In the genomic region with DNA sequence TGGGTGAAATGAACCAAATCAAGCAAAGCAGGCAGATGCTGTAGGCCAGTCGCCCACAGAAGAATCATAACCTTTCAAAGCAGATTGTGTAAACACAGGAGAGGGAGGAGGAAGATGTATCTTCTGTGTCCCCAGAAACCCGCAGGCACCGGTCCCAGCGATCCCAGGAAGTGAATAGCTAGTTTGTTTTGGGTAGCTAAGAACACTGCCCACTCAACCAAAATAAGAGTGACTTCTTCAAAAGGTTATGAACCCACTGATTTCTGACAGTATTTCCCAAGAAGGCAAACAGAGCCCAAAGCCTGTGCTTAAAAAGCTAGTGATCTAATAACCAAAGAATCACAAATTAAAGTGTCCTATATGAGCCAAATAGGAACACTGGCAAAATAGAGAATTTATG, we compare ENCODE assay signal across 26 cellular contexts.
A peak's percentile ranks its signal among the peaks of the same experiment; 100 is the strongest.
DNase-seq lines count a peak whose midpoint lies in the region; ATAC-seq, FAIRE-seq and TF ChIP-seq lines count a peak whose summit lies in the region.
"Had no signal": no experiment of that assay in that cellular context is flagged by ENCODE, and none has a peak within 500 bp of the region (broad histone marks: within the 10 kb centered on the region; RNA-seq: fewer than 3 reads in every experiment).

No MANE protein-coding gene starts in this region.

- H3K9me3 Mint-ChIP-seq in activated CD8-positive, alpha-beta T cell treated with anti-CD3 and anti-CD28 coated beads for 36 hours: no peaks in the 10 kb centered on the region
- H3K9me3 Mint-ChIP-seq: activated T-helper 2 cell treated with anti-CD3 and anti-CD28 coated beads, Interferon-gamma antibody, Interleukin-2, Interleukin-4, amounts not matched to agents 10 μg/mL and 5 μg/mL and 100 μg/mL, durations not matched to agents 14 hours and 24 hours and 36 hours; neural progenitor cell; T-helper 1 cell treated with Interleukin-12 subunit alpha and Interleukin-12 subunit beta and Interleukin-4 antibody, amounts not matched to agents 30 μg/mL and 1 μg/mL, for 36 hours had no signal

- no peak overlapping the region for H3K56ac ChIP-seq in mesendoderm (ENCODE audit: low read length)

- peak; percentile 50 for DNase-seq in Daoy (ENCODE audit: low read depth)
- DNase-seq in adipocyte (ENCODE audit: low read depth): peak; percentile 52
- DNase-seq in kidney: peak; percentile 80
- no peak for DNase-seq in stomach
- no peak for DNase-seq in activated CD8-positive, alpha-beta T cell treated with anti-CD3 and anti-CD28 coated beads for 36 hours
- no peak for DNase-seq in mesendoderm
- no peak for DNase-seq in activated CD8-positive, alpha-beta memory T cell treated with anti-CD3 and anti-CD28 coated beads for 24 hours
- no peak for DNase-seq in activated CD4-positive, alpha-beta T cell treated with anti-CD3 and anti-CD28 coated beads for 1 hour
- DNase-seq: activated B cell treated with CpG ODN at 0.5 μM for 24 hours; activated naive CD8-positive, alpha-beta T cell treated with anti-CD3 and anti-CD28 coated beads, Interleukin-2, amount 50 U/mL, for 24 hours; CD4-positive, alpha-beta memory T cell; central memory CD4-positive, alpha-beta T cell; DND-41; effector CD4-positive, alpha-beta T cell; esophagus squamous epithelium; midbrain; NCI-H2081 treated with DMSO at 0.1 percent for 48 hours; NCI-H524 treated with DMSO at 0.1 percent for 48 hours; SIG-M5 had no signal

- no peak overlapping the region for H3K27ac Mint-ChIP-seq in activated CD8-positive, alpha-beta T cell treated with anti-CD3 and anti-CD28 coated beads for 36 hours
- H3K27ac Mint-ChIP-seq: activated B cell treated with CpG ODN at 0.5 μM for 24 hours; activated naive CD8-positive, alpha-beta T cell treated with anti-CD3 and anti-CD28 coated beads, Interleukin-2, amount 50 U/mL, for 24 hours; activated T-helper 2 cell treated with anti-CD3 and anti-CD28 coated beads, Interferon-gamma antibody, Interleukin-2, Interleukin-4, amounts not matched to agents 10 μg/mL and 5 μg/mL and 100 μg/mL, durations not matched to agents 14 hours and 24 hours and 36 hours; CD4-positive, alpha-beta memory T cell; IgD-negative memory B cell; neural progenitor cell; T-helper 1 cell treated with Interleukin-12 subunit alpha and Interleukin-12 subunit beta and Interleukin-4 antibody, amounts not matched to agents 30 μg/mL and 1 μg/mL, for 36 hours had no signal

- H3K4me1 ChIP-seq in adipocyte (ENCODE audit: control insufficient read depth, insufficient read depth, low read length) (peaks cover 16% of the 10 kb centered on the region), kidney (ENCODE audit: control insufficient read depth in 1 of 2, insufficient read depth in 1 of 2, low read depth in 1 of 2, low read length in 2 of 2) (no peaks in the 10 kb centered on the region), stomach (peaks cover 0 to 10% (median 3%) of the 10 kb centered on the region in 4 donors), mesendoderm (ENCODE audit: control insufficient read depth, low read depth, low read length) (no peaks in the 10 kb centered on the region)
- H3K4me1 ChIP-seq: HAP-1, neural progenitor cell had no signal

- no peak for TF ChIP-seq CTCF in kidney (IDR thresholded peaks at IDR 0.05; ENCODE audit: borderline replicate concordance, extremely low read depth, insufficient read depth)
- TF ChIP-seq CTCF in stomach (IDR thresholded peaks at IDR 0.05): no peak
- no peak for TF ChIP-seq CTCF in activated CD8-positive, alpha-beta T cell treated with anti-CD3 and anti-CD28 coated beads for 36 hours (IDR thresholded peaks at IDR 0.05)

- H3K27ac ChIP-seq in kidney (ENCODE audit: low read depth in 2 of 2, low read length in 2 of 2) (no peak overlapping the region), stomach (peak overlapping the region in 4 of 5 donors; percentile 16 to 70 (median 54)), mesendoderm (ENCODE audit: low read depth, low read length) (no peak overlapping the region)
- H3K27ac ChIP-seq: hepatocyte, neural progenitor cell had no signal

- no peaks in the 10 kb centered on the region for H3K27me3 Mint-ChIP-seq in activated CD8-positive, alpha-beta T cell treated with anti-CD3 and anti-CD28 coated beads for 36 hours
- H3K27me3 Mint-ChIP-seq: CD4-positive, alpha-beta memory T cell had no signal

- no peaks in the 10 kb centered on the region for H3K36me3 Mint-ChIP-seq in activated CD8-positive, alpha-beta T cell treated with anti-CD3 and anti-CD28 coated beads for 36 hours (ENCODE audit: low read depth)
- H3K36me3 Mint-ChIP-seq: CD4-positive, alpha-beta memory T cell; IgD-negative memory B cell; neural progenitor cell had no signal

- H3K4me2 ChIP-seq in mesendoderm (ENCODE audit: low read length): no peak overlapping the region
- H3K4me2 ChIP-seq: hepatocyte, neural progenitor cell had no signal

- CTCF ChIA-PET in activated CD8-positive, alpha-beta T cell treated with anti-CD3 and anti-CD28 coated beads for 36 hours (lab: Charles Lee): no interaction called here

- H3K79me2 ChIP-seq in mesendoderm (ENCODE audit: control insufficient read depth, insufficient read depth, low read length): no peaks in the 10 kb centered on the region
- H3K79me2 ChIP-seq: hepatocyte had no signal

- TF ChIP-seq EP300 in stomach (IDR thresholded peaks at IDR 0.05): no peak

- no peak overlapping the region for H2BK15ac ChIP-seq in mesendoderm (replicated peaks; ENCODE audit: low read depth)

- no peak overlapping the region for H3K4me3 Mint-ChIP-seq in activated CD8-positive, alpha-beta T cell treated with anti-CD3 and anti-CD28 coated beads for 36 hours
- H3K4me3 Mint-ChIP-seq: activated B cell treated with CpG ODN at 0.5 μM for 24 hours; activated naive CD8-positive, alpha-beta T cell treated with anti-CD3 and anti-CD28 coated beads, Interleukin-2, amount 50 U/mL, for 24 hours; CD4-positive, alpha-beta memory T cell; IgD-negative memory B cell; neural progenitor cell; T-helper 1 cell treated with Interleukin-12 subunit alpha and Interleukin-12 subunit beta and Interleukin-4 antibody, amounts not matched to agents 30 μg/mL and 1 μg/mL, for 36 hours had no signal

- H3K4me1 Mint-ChIP-seq in activated CD8-positive, alpha-beta T cell treated with anti-CD3 and anti-CD28 coated beads for 36 hours (ENCODE audit: low read depth): no peaks in the 10 kb centered on the region
- H3K4me1 Mint-ChIP-seq: activated B cell treated with CpG ODN at 0.5 μM for 24 hours; activated naive CD8-positive, alpha-beta T cell treated with anti-CD3 and anti-CD28 coated beads, Interleukin-2, amount 50 U/mL, for 24 hours; CD4-positive, alpha-beta memory T cell; IgD-negative memory B cell had no signal

- no peak overlapping the region for H2BK120ac ChIP-seq in mesendoderm (ENCODE audit: low read depth, low read length)

- ATAC-seq in activated CD8-positive, alpha-beta T cell treated with anti-CD3 and anti-CD28 coated beads for 36 hours: no peak
- ATAC-seq: activated naive CD8-positive, alpha-beta T cell treated with anti-CD3 and anti-CD28 coated beads, Interleukin-2, amount 50 U/mL, for 24 hours had no signal

- no peak for FAIRE-seq in kidney (lab: Jason Lieb, UNC)
- FAIRE-seq: keratinocyte had no signal

- no peak overlapping the region for H3K18ac ChIP-seq in mesendoderm (ENCODE audit: low read length)

- no peaks in the 10 kb centered on the region for H3K36me3 ChIP-seq in adipocyte (ENCODE audit: control insufficient read depth, insufficient read depth, low read length, severe bottlenecking)
- no peaks in the 10 kb centered on the region for H3K36me3 ChIP-seq in kidney (ENCODE audit: control insufficient read depth in 1 of 2, insufficient read depth in 2 of 2, low read length in 2 of 2)
- H3K36me3 ChIP-seq in stomach: no peaks in the 10 kb centered on the region
- H3K36me3 ChIP-seq in mesendoderm (ENCODE audit: control insufficient read depth, insufficient read depth, low read length): no peaks in the 10 kb centered on the region
- H3K36me3 ChIP-seq: esophagus squamous epithelium, HAP-1, neural progenitor cell had no signal

- H3K23ac ChIP-seq in mesendoderm (ENCODE audit: low read length): no peak overlapping the region

- no peaks in the 10 kb centered on the region for H3K79me1 ChIP-seq in mesendoderm (ENCODE audit: low read length)

- intact Hi-C loops in kidney (cut with DNase I): no loop called here
- intact Hi-C loops in stomach (cut with DNase I; ENCODE audit: low total_unique reads): no loop called here
- intact Hi-C loops in activated CD8-positive, alpha-beta T cell treated with anti-CD3 and anti-CD28 coated beads for 36 hours (cut with micrococcal nuclease): no loop called here

- no peak overlapping the region for H2BK5ac ChIP-seq in mesendoderm (ENCODE audit: low read length)

- H3K4me3 ChIP-seq in adipocyte (ENCODE audit: low read length) (peak overlapping the region; percentile 40), kidney (ENCODE audit: low read length in 2 of 2) (no peak overlapping the region), stomach (no peak overlapping the region), mesendoderm (ENCODE audit: low read length) (no peak overlapping the region)
- H3K4me3 ChIP-seq: esophagus squamous epithelium, HAP-1, hepatocyte, neural progenitor cell had no signal

- H3K9ac ChIP-seq in adipocyte (ENCODE audit: low read length): no peak overlapping the region
- no peak overlapping the region for H3K9ac ChIP-seq in kidney (ENCODE audit: low read length in 2 of 2)
- H3K9ac ChIP-seq in mesendoderm (ENCODE audit: low read length): no peak overlapping the region
- H3K9ac ChIP-seq: neural progenitor cell had no signal

- WGBS in stomach, 5 donors: 43 to 58% (median 53%) methylated on average over 4 of the region's 4 CpGs
- no CpG with 5 or more reads among the region's 4 CpGs for WGBS in mesendoderm (ENCODE audit: extremely low coverage, insufficient coverage, low lambda C conversion rate)

- H3K9me3 ChIP-seq in adipocyte (ENCODE audit: control insufficient read depth, low read length) (no peaks in the 10 kb centered on the region), kidney (ENCODE audit: control insufficient read depth in 1 of 2, low read length in 2 of 2) (no peaks in the 10 kb centered on the region), stomach (no peaks in the 10 kb centered on the region)
- H3K9me3 ChIP-seq: esophagus squamous epithelium, HAP-1 had no signal

- H4K5ac ChIP-seq in mesendoderm (ENCODE audit: low read length): no peak overlapping the region

- H2AK5ac ChIP-seq in mesendoderm (ENCODE audit: low read length): no peak overlapping the region

- H3K27me3 ChIP-seq in adipocyte (replicated peaks; ENCODE audit: control insufficient read depth, insufficient read depth, low read length) (no peaks in the 10 kb centered on the region), stomach (no peaks in the 10 kb centered on the region), mesendoderm (ENCODE audit: insufficient read depth, low read length, poor library complexity) (no peaks in the 10 kb centered on the region)
- H3K27me3 ChIP-seq: esophagus squamous epithelium, hepatocyte, neural progenitor cell had no signal

- H4K8ac ChIP-seq in mesendoderm (ENCODE audit: low read depth, low read length): no peak overlapping the region

- no peak for TF ChIP-seq POLR2A in stomach (IDR thresholded peaks at IDR 0.05)

- POLR2A ChIA-PET in activated CD8-positive, alpha-beta T cell treated with anti-CD3 and anti-CD28 coated beads for 36 hours (lab: Charles Lee): no interaction called here

- H3K4ac ChIP-seq in mesendoderm (ENCODE audit: low read depth, low read length): no peak overlapping the region

Comparison
In these comparisons a context has a peak if more than half of its experiments do, and no peak if none do; other contexts are left out.
1. DNase-seq: peak in Daoy (single experiment), adipocyte (single experiment) and kidney (single experiment); none in stomach (single experiment), activated CD8-positive, alpha-beta T cell treated with anti-CD3 and anti-CD28 coated beads for 36 hours (single experiment), mesendoderm (single experiment), activated CD8-positive, alpha-beta memory T cell treated with anti-CD3 and anti-CD28 coated beads for 24 hours (single experiment) and activated CD4-positive, alpha-beta T cell treated with anti-CD3 and anti-CD28 coated beads for 1 hour (single experiment).
2. H3K27ac ChIP-seq: peak in stomach (4 of 5); none in kidney (0 of 2) and mesendoderm (single experiment).